1 cellular context compared by ENCODE assay signal in the genomic region with DNA sequence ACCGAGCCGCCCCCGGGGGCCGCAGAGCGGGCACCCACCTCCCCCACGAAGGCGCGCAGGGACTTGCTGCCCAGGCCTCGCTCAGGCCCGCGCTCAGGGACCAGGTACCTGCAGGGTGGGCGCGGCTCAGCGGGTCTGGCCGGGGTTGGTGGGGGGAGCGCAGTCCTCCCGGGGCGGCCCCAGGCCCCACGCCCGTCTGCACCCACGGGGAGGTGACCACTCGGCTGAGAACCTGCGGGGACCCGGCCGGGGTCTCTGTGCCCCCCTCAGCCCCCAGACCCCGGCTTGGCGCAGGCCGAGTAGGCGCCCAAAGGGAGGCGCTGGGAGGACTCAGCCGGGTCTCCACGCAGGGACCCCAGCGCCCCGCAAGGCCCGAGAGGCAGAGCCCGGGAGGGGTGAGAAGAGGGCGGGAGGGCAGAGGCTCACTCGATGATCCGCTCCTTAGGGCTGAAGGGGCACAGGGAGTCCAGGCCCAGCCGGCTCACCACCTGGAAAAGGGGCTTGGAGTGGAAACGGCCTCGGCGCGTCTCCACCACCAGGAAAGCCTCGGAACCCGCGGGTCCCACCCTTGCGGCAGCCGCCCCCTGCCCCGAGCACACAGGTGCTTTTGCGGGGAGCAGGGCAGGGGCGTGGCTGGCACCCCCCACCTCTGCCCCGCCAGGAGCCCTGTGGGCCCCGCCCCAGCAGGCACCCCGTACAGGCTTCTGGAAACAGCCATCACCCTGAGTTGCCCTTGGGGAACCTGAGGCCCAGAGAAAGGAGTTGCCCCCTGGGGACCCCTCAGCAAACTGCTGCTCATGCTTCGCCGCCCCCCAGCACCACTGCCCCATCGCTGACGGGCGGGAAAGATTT.
TF ChIP-seq lines count a peak whose summit lies in the region.

No MANE protein-coding gene starts in this region.

TF ChIP-seq in WTC11, 78 proteins besides CTCF, POLR2A, EP300 and RAD21:
- TF ChIP-seq, protein P1, sequence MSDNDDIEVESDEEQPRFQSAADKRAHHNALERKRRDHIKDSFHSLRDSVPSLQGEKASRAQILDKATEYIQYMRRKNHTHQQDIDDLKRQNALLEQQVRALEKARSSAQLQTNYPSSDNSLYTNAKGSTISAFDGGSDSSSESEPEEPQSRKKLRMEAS (CRISPR knock-in tag; IDR thresholded peaks at IDR 0.05), result no peak
- TF ChIP-seq, protein P2, sequence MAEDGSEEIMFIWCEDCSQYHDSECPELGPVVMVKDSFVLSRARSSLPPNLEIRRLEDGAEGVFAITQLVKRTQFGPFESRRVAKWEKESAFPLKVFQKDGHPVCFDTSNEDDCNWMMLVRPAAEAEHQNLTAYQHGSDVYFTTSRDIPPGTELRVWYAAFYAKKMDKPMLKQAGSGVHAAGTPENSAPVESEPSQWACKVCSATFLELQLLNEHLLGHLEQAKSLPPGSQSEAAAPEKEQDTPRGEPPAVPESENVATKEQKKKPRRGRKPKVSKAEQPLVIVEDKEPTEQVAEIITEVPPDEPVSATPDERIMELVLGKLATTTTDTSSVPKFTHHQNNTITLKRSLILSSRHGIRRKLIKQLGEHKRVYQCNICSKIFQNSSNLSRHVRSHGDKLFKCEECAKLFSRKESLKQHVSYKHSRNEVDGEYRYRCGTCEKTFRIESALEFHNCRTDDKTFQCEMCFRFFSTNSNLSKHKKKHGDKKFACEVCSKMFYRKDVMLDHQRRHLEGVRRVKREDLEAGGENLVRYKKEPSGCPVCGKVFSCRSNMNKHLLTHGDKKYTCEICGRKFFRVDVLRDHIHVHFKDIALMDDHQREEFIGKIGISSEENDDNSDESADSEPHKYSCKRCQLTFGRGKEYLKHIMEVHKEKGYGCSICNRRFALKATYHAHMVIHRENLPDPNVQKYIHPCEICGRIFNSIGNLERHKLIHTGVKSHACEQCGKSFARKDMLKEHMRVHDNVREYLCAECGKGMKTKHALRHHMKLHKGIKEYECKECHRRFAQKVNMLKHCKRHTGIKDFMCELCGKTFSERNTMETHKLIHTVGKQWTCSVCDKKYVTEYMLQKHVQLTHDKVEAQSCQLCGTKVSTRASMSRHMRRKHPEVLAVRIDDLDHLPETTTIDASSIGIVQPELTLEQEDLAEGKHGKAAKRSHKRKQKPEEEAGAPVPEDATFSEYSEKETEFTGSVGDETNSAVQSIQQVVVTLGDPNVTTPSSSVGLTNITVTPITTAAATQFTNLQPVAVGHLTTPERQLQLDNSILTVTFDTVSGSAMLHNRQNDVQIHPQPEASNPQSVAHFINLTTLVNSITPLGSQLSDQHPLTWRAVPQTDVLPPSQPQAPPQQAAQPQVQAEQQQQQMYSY (CRISPR knock-in tag; IDR thresholded peaks at IDR 0.05), result no peak
- TF ChIP-seq NR1H2 (CRISPR knock-in tag; IDR thresholded peaks at IDR 0.05) (no peak), OVOL2 (CRISPR knock-in tag; IDR thresholded peaks at IDR 0.05; ENCODE audit: borderline replicate concordance) (no peak), SP1 (CRISPR knock-in tag; conservative IDR thresholded peaks at IDR 0.05) (no peak), FOXJ3 (CRISPR knock-in tag; IDR thresholded peaks at IDR 0.05; ENCODE audit: borderline replicate concordance) (no peak), AR (CRISPR knock-in tag; IDR thresholded peaks at IDR 0.05) (no peak), HMGA2 (CRISPR knock-in tag; IDR thresholded peaks at IDR 0.05) (no peak), ZNF423 (CRISPR knock-in tag; IDR thresholded peaks at IDR 0.05) (no peak), FOXK1 (CRISPR knock-in tag; IDR thresholded peaks at IDR 0.05) (no peak), ZNF416 (CRISPR knock-in tag; IDR thresholded peaks at IDR 0.05) (no peak), AFF4 (CRISPR knock-in tag; IDR thresholded peaks at IDR 0.05; ENCODE audit: borderline replicate concordance) (no peak), RELA (CRISPR knock-in tag; IDR thresholded peaks at IDR 0.05; ENCODE audit: borderline replicate concordance) (no peak), NFE2L1 (CRISPR knock-in tag; IDR thresholded peaks at IDR 0.05) (no peak), SMAD3 (CRISPR knock-in tag; IDR thresholded peaks at IDR 0.05; ENCODE audit: borderline replicate concordance) (no peak), ZNF317 (CRISPR knock-in tag; IDR thresholded peaks at IDR 0.05; ENCODE audit: borderline replicate concordance, low read depth) (no peak)
